8 cellular contexts compared by ENCODE assay signal in the genomic region with DNA sequence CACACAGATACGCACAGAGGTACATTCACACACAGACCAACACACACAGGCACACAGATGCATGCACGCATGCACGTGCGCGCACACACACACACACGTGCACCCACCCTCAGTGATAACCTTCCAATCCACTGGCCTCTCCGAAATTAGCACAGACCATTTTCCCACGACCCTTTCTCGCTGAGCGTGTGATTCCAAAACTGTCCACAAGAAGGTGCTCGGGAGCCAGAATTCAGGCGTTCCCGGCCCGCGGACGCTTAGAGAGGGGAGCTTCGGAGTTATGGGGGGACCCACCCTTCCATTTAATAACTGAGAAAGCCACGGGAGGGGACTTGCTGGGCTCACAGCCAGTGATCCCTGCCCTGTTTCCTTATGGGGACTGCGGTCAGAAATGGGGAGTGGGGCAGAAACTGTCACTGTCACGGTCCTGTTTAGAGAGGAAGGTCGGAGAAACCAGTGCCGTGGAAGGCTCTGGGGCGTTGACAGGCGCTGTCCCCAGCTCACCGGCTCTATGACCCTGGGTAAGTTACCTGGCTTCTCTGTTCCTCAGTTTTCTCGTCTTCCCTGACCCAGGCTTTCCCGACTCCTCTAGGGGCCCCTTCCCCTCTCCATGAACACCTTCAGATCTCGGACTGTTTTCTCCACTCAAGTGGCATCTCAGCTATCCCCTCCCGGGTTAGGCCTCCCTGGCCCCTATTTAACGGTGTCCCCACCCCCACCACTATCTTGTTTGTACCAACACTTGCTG. TPM values are rescaled to one million over a fixed set of nuclear protein-coding genes. Genes with fewer than 3 reads are reported as not detected.
DNase-seq lines count a peak whose midpoint lies in the region; ATAC-seq lines count a peak whose summit lies in the region.

No MANE protein-coding gene starts in this region.

- ATAC-seq in HG02884 (IDR thresholded peaks at IDR 0.05; ENCODE audit: unreplicated experiment) = peak; percentile 41

- DNase-seq in NCI-H2081 (lab: John Stamatoyannopoulos, UW) (peak; percentile 58 to 59), NCI-H2081 treated with DMSO at 0.1 percent for 48 hours (lab: John Stamatoyannopoulos, UW) (no peak), NCI-H1930 (lab: John Stamatoyannopoulos, UW) (peak; percentile 52 to 70), cerebellum (ENCODE audit: low spot score) (peak; percentile 66), kidney tubule cell (ENCODE audit: low spot score) (peak; percentile 46)
- DNase-seq in activated CD4-positive, CD25-positive, alpha-beta regulatory T cell (lab: John Stamatoyannopoulos, UW) = peak; percentile 16 to 65 (median 50)
- DNase-seq in stimulated activated CD4-positive, alpha-beta T cell treated with anti-CD3 and anti-CD28 coated beads, Interleukin-1b, Interleukin-23, amount 100 ng/mL, for 1 hour (ENCODE audit: low read depth in 2 of 2) = peak; percentile 18 to 66

RNA-seq across cellular contexts. Expression of gene SLC35C1, which starts 33.6 kb away (rescaled TPM):
- 3.5 TPM for total RNA-seq in cerebellum
